In the genomic region with DNA sequence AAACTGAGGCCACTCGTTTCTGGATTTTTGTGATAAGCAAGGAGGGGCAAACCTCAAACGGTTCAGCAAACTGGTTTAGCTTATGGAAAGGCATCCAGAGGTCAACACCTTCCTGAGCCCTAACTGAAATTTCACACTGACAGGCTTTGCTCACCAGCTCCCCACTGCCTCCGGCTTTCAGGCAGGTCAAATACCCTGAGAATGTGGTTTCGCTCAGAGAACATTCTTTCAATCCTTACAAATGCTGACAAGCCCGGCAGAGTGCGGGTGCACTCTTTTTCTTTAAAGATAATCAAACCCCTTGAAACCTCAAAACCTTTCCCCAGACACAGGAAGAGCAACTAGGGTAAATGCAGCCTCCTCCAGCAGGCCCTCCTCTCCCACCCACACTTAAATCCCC, we compare ENCODE assay signal across 15 cellular contexts. TPM values are rescaled to one million over a fixed set of nuclear protein-coding genes. Genes with fewer than 3 reads are reported as not detected.
DNase-seq lines count a peak whose midpoint lies in the region; ATAC-seq, FAIRE-seq and TF ChIP-seq lines count a peak whose summit lies in the region.
"Had no signal": no experiment of that assay in that cellular context is flagged by ENCODE, and none has a peak within 500 bp of the region (broad histone marks: within the 10 kb centered on the region; RNA-seq: fewer than 3 reads in every experiment).

No MANE protein-coding gene starts in this region.

- peak overlapping the region; percentile 76 to 97 (median 91) for H3K27ac Mint-ChIP-seq in naive thymus-derived CD4-positive, alpha-beta T cell
- H3K27ac Mint-ChIP-seq: dendritic cell treated with granulocyte-macrophage colony-stimulating factor and Interleukin-4, amounts not matched to agents 40 ng/mL and 50 ng/mL, for 4 days had no signal

- CTCF ChIA-PET in naive thymus-derived CD4-positive, alpha-beta T cell (lab: Charles Lee), result interaction anchor here (0.7 to 1.3 kb wide), 3 partner anchors 39 to 81 kb away, joined by 3 to 4 read pairs (median 3); no protein-coding TSS in a partner anchor

- DNase-seq in GM12892 (ENCODE audit: insufficient read length) (no peak), astrocyte of the hippocampus (ENCODE audit: low read depth, low spot score) (peak; percentile 51), Karpas-422 (no peak), NCI-H2227 (lab: John Stamatoyannopoulos, UW; ENCODE audit: unreplicated experiment) (no peak)
- DNase-seq in Jurkat, Clone E6-1 (ENCODE audit: low read depth, low spot score), result peak; percentile 97
- DNase-seq in naive thymus-derived CD4-positive, alpha-beta T cell, result peak in 2 of 9 donors; percentile 17 to 31
- DNase-seq: heart right ventricle, NCI-H524, stomach had no signal

- no peaks in the 10 kb centered on the region for H3K27me3 Mint-ChIP-seq in naive thymus-derived CD4-positive, alpha-beta T cell
- H3K27me3 Mint-ChIP-seq: dendritic cell treated with granulocyte-macrophage colony-stimulating factor and Interleukin-4, amounts not matched to agents 40 ng/mL and 50 ng/mL, for 4 days had no signal

- H3K4me3 Mint-ChIP-seq in naive thymus-derived CD4-positive, alpha-beta T cell, result peak overlapping the region; percentile 55 to 80 (median 64)
- H3K4me3 Mint-ChIP-seq: dendritic cell treated with granulocyte-macrophage colony-stimulating factor and Interleukin-4, amounts not matched to agents 40 ng/mL and 50 ng/mL, for 4 days had no signal

- no peaks in the 10 kb centered on the region for H3K9me3 ChIP-seq in naive thymus-derived CD4-positive, alpha-beta T cell (ENCODE audit: control insufficient read depth in 2 of 3, low read length in 3 of 3)
- no peaks in the 10 kb centered on the region for H3K9me3 ChIP-seq in Karpas-422 (ENCODE audit: low read length)
- H3K9me3 ChIP-seq: heart right ventricle, stomach had no signal

- no peaks in the 10 kb centered on the region for H3K9me3 Mint-ChIP-seq in naive thymus-derived CD4-positive, alpha-beta T cell
- H3K9me3 Mint-ChIP-seq: dendritic cell treated with granulocyte-macrophage colony-stimulating factor and Interleukin-4, amounts not matched to agents 40 ng/mL and 50 ng/mL, for 4 days had no signal

- no peaks in the 10 kb centered on the region for H3K79me2 ChIP-seq in Karpas-422 (ENCODE audit: low read length)

- peak; percentile 44 for FAIRE-seq in GM12892 (lab: Jason Lieb, UNC)
- FAIRE-seq: D721Med, K562 had no signal

- no peak overlapping the region for H3K9ac ChIP-seq in Karpas-422 (ENCODE audit: low read length)

- intact Hi-C loops in naive thymus-derived CD4-positive, alpha-beta T cell (cut with micrococcal nuclease), result loop anchor here in 1 of 2 donors (1.0 kb wide), 2 partner anchors 11 to 15 kb away; no protein-coding TSS in a partner anchor

- peaks cover 17 to 76% (median 62%) of the 10 kb centered on the region in 7 donors for H3K4me1 Mint-ChIP-seq in naive thymus-derived CD4-positive, alpha-beta T cell

- H3K9me2 ChIP-seq in Karpas-422 (replicated peaks; ENCODE audit: insufficient read depth, low read length), result no peaks in the 10 kb centered on the region

- peaks cover 4 to 26% (median 5%) of the 10 kb centered on the region in 5 donors for H3K36me3 Mint-ChIP-seq in naive thymus-derived CD4-positive, alpha-beta T cell

- H3K36me3 ChIP-seq in naive thymus-derived CD4-positive, alpha-beta T cell (ENCODE audit: control insufficient read depth in 2 of 3, insufficient read depth in 3 of 3, low read length in 3 of 3), result peaks cover 0 to 6% (median 3%) of the 10 kb centered on the region in 3 experiments
- no peaks in the 10 kb centered on the region for H3K36me3 ChIP-seq in Karpas-422 (ENCODE audit: insufficient read depth, low read length)

- H3K27me3 ChIP-seq in naive thymus-derived CD4-positive, alpha-beta T cell (ENCODE audit: control insufficient read depth in 2 of 2, insufficient read depth in 2 of 2, low read length in 2 of 2), result no peaks in the 10 kb centered on the region
- H3K27me3 ChIP-seq in Karpas-422 (ENCODE audit: low read length), result no peaks in the 10 kb centered on the region

- H3K4me1 ChIP-seq in naive thymus-derived CD4-positive, alpha-beta T cell (ENCODE audit: control insufficient read depth in 2 of 2, insufficient read depth in 2 of 2, low read length in 2 of 2), result peaks cover 71 to 81% of the 10 kb centered on the region in 2 donors
- peaks cover 13% of the 10 kb centered on the region for H3K4me1 ChIP-seq in Karpas-422 (ENCODE audit: low read length)
- H3K4me1 ChIP-seq: heart right ventricle had no signal

- no peak for TF ChIP-seq POLR2A in GM12892 (IDR thresholded peaks at IDR 0.05; ENCODE audit: low read depth, low read length)

- no peaks in the 10 kb centered on the region for H4K20me1 ChIP-seq in Karpas-422 (ENCODE audit: insufficient read depth, low read depth, low read length)

- no peak overlapping the region for H3K4me3 ChIP-seq in Jurkat, Clone E6-1 (ENCODE audit: low read length)
- H3K4me3 ChIP-seq in naive thymus-derived CD4-positive, alpha-beta T cell (ENCODE audit: low read length), result no peak overlapping the region
- H3K4me3 ChIP-seq in Karpas-422 (ENCODE audit: low read length), result no peak overlapping the region
- H3K4me3 ChIP-seq: heart right ventricle, K562, stomach had no signal

- H2AFZ ChIP-seq in Karpas-422 (ENCODE audit: low read length), result no peak overlapping the region

- peak; percentile 23 for ATAC-seq in naive thymus-derived CD4-positive, alpha-beta T cell
- ATAC-seq in HG03460 (IDR thresholded peaks at IDR 0.05; ENCODE audit: unreplicated experiment), result no peak
- no peak for ATAC-seq in HG02610 (IDR thresholded peaks at IDR 0.05; ENCODE audit: unreplicated experiment)
- ATAC-seq: heart right ventricle, K562 had no signal

- no peak overlapping the region for H3K4me2 ChIP-seq in Karpas-422 (ENCODE audit: low read depth, low read length, poor library complexity, severe bottlenecking)

- H3K27ac ChIP-seq in naive thymus-derived CD4-positive, alpha-beta T cell (ENCODE audit: low read depth, low read length), result peak overlapping the region; percentile 81
- H3K27ac ChIP-seq in Karpas-422 (ENCODE audit: low read length), result no peak overlapping the region
- H3K27ac ChIP-seq: heart right ventricle, stomach had no signal

- POLR2A ChIA-PET in naive thymus-derived CD4-positive, alpha-beta T cell (lab: Charles Lee), result interaction anchor here (0.6 to 3.8 kb wide), 8 partner anchors 11 to 91 kb away, joined by 3 to 26 read pairs (median 8); no protein-coding TSS in a partner anchor

RNA-seq across cellular contexts. Expression of a gene that starts 41.5 kb away (rescaled TPM):
- polyA plus RNA-seq in GM12892 (2012; ENCODE audit: missing spikeins), result not detected
- 0.64 TPM for polyA plus RNA-seq in Jurkat, Clone E6-1 (2012; ENCODE audit: insufficient read depth, insufficient read length)
- total RNA-seq in naive thymus-derived CD4-positive, alpha-beta T cell, result 100 to 1,000 TPM in 1 of 5 experiments, 10 to 100 TPM in 4; 25.2 to 173 (median 56.8) TPM
- polyA plus RNA-seq in naive thymus-derived CD4-positive, alpha-beta T cell, result 100 to 1,000 TPM in 1 of 2 donors, 10 to 100 TPM in 1; 72.1 to 127 TPM
- not detected in 2 replicates for total RNA-seq in Karpas-422 (2014; rRNA removed; shearing (Covaris generic); ENCODE audit: low replicate concordance)
- total RNA-seq: SK-MEL-5 had no signal
- polyA plus RNA-seq: K562 had no signal

Comparison
In these comparisons a context has a peak if more than half of its experiments do, and no peak if none do; other contexts are left out.
1. DNase-seq: peak in Jurkat, Clone E6-1 (single experiment) and astrocyte of the hippocampus (single experiment); none in GM12892 (single experiment), Karpas-422 (single experiment) and NCI-H2227 (single experiment).
2. RNA of a gene that starts 41.5 kb away (total RNA-seq): 25.2 to 173 TPM in naive thymus-derived CD4-positive, alpha-beta T cell; not detected in Karpas-422; every median in the first group is over 10 times any median in the second.